In genomic region chr7:55472928-55473725, GRCh38 we compare ENCODE assay signal across 24 cellular contexts.
DNase-seq lines count a peak whose midpoint lies in the region; ATAC-seq, FAIRE-seq and TF ChIP-seq lines count a peak whose summit lies in the region.
"Had no signal": no experiment of that assay in that cellular context is flagged by ENCODE, and none has a peak within 500 bp of the region (broad histone marks: within the 10 kb centered on the region; RNA-seq: fewer than 3 reads in every experiment).

No MANE protein-coding gene starts in this region.

- H3K27ac Mint-ChIP-seq in CD4-positive, CD25-positive, alpha-beta regulatory T cell: peak overlapping the region; percentile 96 to 99 (median 96)
- H3K27ac Mint-ChIP-seq in CD8-positive, alpha-beta T cell: peak overlapping the region; percentile 93
- H3K27ac Mint-ChIP-seq in naive thymus-derived CD8-positive, alpha-beta T cell: peak overlapping the region; percentile 17 to 96 (median 90)
- H3K27ac Mint-ChIP-seq in T-helper 2 cell treated with Interferon-gamma antibody and Interleukin-4, amounts not matched to agents 5 μg/mL and 100 μg/mL, for 36 hours: no peak overlapping the region
- H3K27ac Mint-ChIP-seq: activated naive CD8-positive, alpha-beta T cell treated with anti-CD3 and anti-CD28 coated beads for 36 hours; T-helper 1 cell treated with Interleukin-12 subunit alpha and Interleukin-12 subunit beta and Interleukin-4 antibody, amounts not matched to agents 30 μg/mL and 1 μg/mL, for 36 hours had no signal

- POLR2A ChIA-PET in CD8-positive, alpha-beta T cell (lab: Charles Lee): interaction anchor here (0.6 kb wide), 1 partner anchor 100 kb away, joined by 3 read pairs; the partner anchor contains the start of gene VOPP1
- POLR2A ChIA-PET in GM12878 (lab: Charles Lee): no interaction called here
- POLR2A ChIA-PET in naive thymus-derived CD8-positive, alpha-beta T cell (lab: Charles Lee): no interaction called here

- H4K20me1 ChIP-seq in GM12878 (ENCODE audit: control insufficient read depth, insufficient read depth): no peaks in the 10 kb centered on the region

- H3K27me3 ChIP-seq in CD4-positive, CD25-positive, alpha-beta regulatory T cell (ENCODE audit: control insufficient read depth, insufficient read depth, low read length): no peaks in the 10 kb centered on the region
- no peaks in the 10 kb centered on the region for H3K27me3 ChIP-seq in CD8-positive, alpha-beta T cell (ENCODE audit: insufficient read depth, low read length)
- H3K27me3 ChIP-seq in GM12878 (replicated peaks in 1 of 2; ENCODE audit: control insufficient read depth in 2 of 2, insufficient read depth in 2 of 2, low read length in 1 of 2) (no peaks in the 10 kb centered on the region), upper lobe of left lung (no peaks in the 10 kb centered on the region)
- H3K27me3 ChIP-seq: SJSA1, suprapubic skin had no signal

- TF ChIP-seq CTCF in CD8-positive, alpha-beta T cell (IDR thresholded peaks at IDR 0.05): no peak
- TF ChIP-seq CTCF in GM12878 (IDR thresholded peaks at IDR 0.05 in 2 of 3, conservative IDR thresholded peaks at IDR 0.05 in 1 of 3; ENCODE audit: control insufficient read depth in 2 of 3, extremely low read depth in 1 of 3, insufficient read depth in 1 of 3, low read depth in 3 of 3, low read length in 3 of 3): no peak
- no peak for TF ChIP-seq CTCF in upper lobe of left lung (IDR thresholded peaks at IDR 0.05)

- in situ Hi-C loops in GM12878 (cut with MboI): no loop called here

- 90% methylated on average over 24 of the region's 25 CpGs for WGBS in GM12878 (ENCODE audit: insufficient coverage, insufficient replicate concordance, low lambda C conversion rate, missing lambda C conversion rate)
- WGBS in upper lobe of left lung, 2 donors: 94 to 97% methylated on average over 18 to 23 of the region's 25 CpGs

- H3K4me1 Mint-ChIP-seq in CD4-positive, CD25-positive, alpha-beta regulatory T cell: peaks cover 30 to 85% (median 70%) of the 10 kb centered on the region in 4 donors
- peaks cover 79% of the 10 kb centered on the region for H3K4me1 Mint-ChIP-seq in CD8-positive, alpha-beta T cell (ENCODE audit: low read depth)
- H3K4me1 Mint-ChIP-seq in naive thymus-derived CD8-positive, alpha-beta T cell: peaks cover 48 to 85% (median 80%) of the 10 kb centered on the region in 4 donors
- H3K4me1 Mint-ChIP-seq in T-helper 2 cell treated with Interferon-gamma antibody and Interleukin-4, amounts not matched to agents 5 μg/mL and 100 μg/mL, for 36 hours (ENCODE audit: low read depth): peaks cover 62% of the 10 kb centered on the region

- H3K9ac ChIP-seq in GM12878 (ENCODE audit: control insufficient read depth, insufficient read depth, low read length): no peak overlapping the region

- intact Hi-C loops in CD8-positive, alpha-beta T cell (cut with DNase I, micrococcal nuclease): no loop called here
- intact Hi-C loops in GM12878 (cut with micrococcal nuclease; ENCODE audit: unreplicated experiment): no loop called here

- peaks cover 85% of the 10 kb centered on the region for H3K4me1 ChIP-seq in CD4-positive, CD25-positive, alpha-beta regulatory T cell (ENCODE audit: control insufficient read depth, insufficient read depth, low read length, poor library complexity, severe bottlenecking)
- H3K4me1 ChIP-seq in CD8-positive, alpha-beta T cell (ENCODE audit: insufficient read depth, low read length): peaks cover 80% of the 10 kb centered on the region
- H3K4me1 ChIP-seq in GM12878 (ENCODE audit: control insufficient read depth, insufficient read depth, low read length) (no peaks in the 10 kb centered on the region; the same call in 1 of the 2 replicates), upper lobe of left lung (peaks cover 0 to 3% (median 0%) of the 10 kb centered on the region in 4 donors)

- H3K79me2 ChIP-seq in GM12878 (ENCODE audit: control insufficient read depth, insufficient read depth, low read length): no peaks in the 10 kb centered on the region; the same call in 1 of the 2 replicates

- H3K4me3 ChIP-seq in CD4-positive, CD25-positive, alpha-beta regulatory T cell (ENCODE audit: low read depth, low read length): peak overlapping the region; percentile 13
- no peak overlapping the region for H3K4me3 ChIP-seq in CD8-positive, alpha-beta T cell (ENCODE audit: low read depth, low read length)
- H3K4me3 ChIP-seq in GM12878 (no peak overlapping the region), upper lobe of left lung (no peak overlapping the region)
- H3K4me3 ChIP-seq: psoas muscle, SJSA1, skin epidermis, suprapubic skin had no signal

- CTCF ChIA-PET in CD8-positive, alpha-beta T cell (lab: Charles Lee): no interaction called here
- CTCF ChIA-PET in GM12878 (lab: Yijun Ruan, JAX): no interaction called here

- peaks cover 34% of the 10 kb centered on the region for H3K36me3 Mint-ChIP-seq in CD4-positive, CD25-positive, alpha-beta regulatory T cell
- peaks cover 40% of the 10 kb centered on the region for H3K36me3 Mint-ChIP-seq in CD8-positive, alpha-beta T cell
- H3K36me3 Mint-ChIP-seq in naive thymus-derived CD8-positive, alpha-beta T cell: peaks cover 0 to 9% (median 3%) of the 10 kb centered on the region in 3 donors
- H3K36me3 Mint-ChIP-seq in T-helper 2 cell treated with Interferon-gamma antibody and Interleukin-4, amounts not matched to agents 5 μg/mL and 100 μg/mL, for 36 hours (ENCODE audit: low read depth): peaks cover 26% of the 10 kb centered on the region

- peak in 2 of 3 donors; percentile 18 to 52 for DNase-seq in CD4-positive, CD25-positive, alpha-beta regulatory T cell
- peak in 1 of 7 experiments; percentile 47 for DNase-seq in CD8-positive, alpha-beta T cell
- no peak for DNase-seq in GM12878 (ENCODE audit: low read depth, low spot score)
- peak in 1 of 10 donors; percentile 67 for DNase-seq in naive thymus-derived CD8-positive, alpha-beta T cell
- no peak for DNase-seq in upper lobe of left lung
- DNase-seq in T-helper 2 cell treated with Interferon-gamma antibody and Interleukin-4, amounts not matched to agents 5 μg/mL and 100 μg/mL, for 36 hours (ENCODE audit: low spot score): no peak
- DNase-seq: activated CD4-positive, alpha-beta T cell treated with anti-CD3 and anti-CD28 coated beads for 36 hours; activated naive CD8-positive, alpha-beta T cell treated with anti-CD3 and anti-CD28 coated beads for 36 hours; caudate nucleus; dermis blood vessel endothelial cell; DMS153; GDM1; mammary epithelial cell; NCI-H187 treated with DMSO at 0.1 percent for 48 hours; NCI-H526 treated with DMSO at 0.1 percent for 48 hours; psoas muscle; stimulated activated CD4-positive, alpha-beta T cell treated with anti-CD3 and anti-CD28 coated beads, Interleukin-1b, Interleukin-23, amount 100 ng/mL, for 48 hours had no signal

- SMC1A ChIA-PET in GM12878 (lab: Charles Lee; ENCODE audit: uncharacterized antibody, unreplicated experiment): no interaction called here

- FAIRE-seq in GM12878 (lab: Jason Lieb, UNC): no peak
- FAIRE-seq: astrocyte had no signal

- H3K4me3 Mint-ChIP-seq in CD4-positive, CD25-positive, alpha-beta regulatory T cell: peak overlapping the region; percentile 44 to 88 (median 78)
- H3K4me3 Mint-ChIP-seq in CD8-positive, alpha-beta T cell: no peak overlapping the region
- peak overlapping the region in 4 of 10 donors; percentile 45 to 84 (median 74) for H3K4me3 Mint-ChIP-seq in naive thymus-derived CD8-positive, alpha-beta T cell
- H3K4me3 Mint-ChIP-seq in T-helper 2 cell treated with Interferon-gamma antibody and Interleukin-4, amounts not matched to agents 5 μg/mL and 100 μg/mL, for 36 hours: no peak overlapping the region
- H3K4me3 Mint-ChIP-seq: activated CD4-positive, alpha-beta T cell treated with anti-CD3 and anti-CD28 coated beads for 36 hours; activated naive CD8-positive, alpha-beta T cell treated with anti-CD3 and anti-CD28 coated beads for 36 hours; CD14-positive monocyte had no signal

- peak; percentile 34; the same call in 1 of the 2 replicates for TF ChIP-seq POLR2A in GM12878 (IDR thresholded peaks at IDR 0.05; ENCODE audit: low read depth, low read length)
- no peak for TF ChIP-seq POLR2A in upper lobe of left lung (IDR thresholded peaks at IDR 0.05)

- RAD21 ChIA-PET in GM12878 (lab: Charles Lee; ENCODE audit: unreplicated experiment): no interaction called here

- peak overlapping the region; percentile 49 for H3K27ac ChIP-seq in CD4-positive, CD25-positive, alpha-beta regulatory T cell (ENCODE audit: insufficient read depth, low read length, poor library complexity, severe bottlenecking)
- no peak overlapping the region for H3K27ac ChIP-seq in CD8-positive, alpha-beta T cell (ENCODE audit: low read depth, low read length)
- H3K27ac ChIP-seq in GM12878 (ENCODE audit: control insufficient read depth, insufficient read depth) (no peak overlapping the region), upper lobe of left lung (no peak overlapping the region)
- H3K27ac ChIP-seq: psoas muscle, SJSA1, skin epidermis, suprapubic skin had no signal

- no TSS peak for BruUV-seq in GM12878 (replicated peaks; lab: Mats Ljungman, UMichigan)

- H3K9me3 ChIP-seq in CD4-positive, CD25-positive, alpha-beta regulatory T cell (ENCODE audit: control insufficient read depth in 2 of 2, low read length in 2 of 2): no peaks in the 10 kb centered on the region
- H3K9me3 ChIP-seq in CD8-positive, alpha-beta T cell (ENCODE audit: low read length): no peaks in the 10 kb centered on the region
- H3K9me3 ChIP-seq in GM12878 (replicated peaks; ENCODE audit: control insufficient read depth, insufficient read depth, low read length): no peaks in the 10 kb centered on the region
- H3K9me3 ChIP-seq in upper lobe of left lung: no peaks in the 10 kb centered on the region
- H3K9me3 ChIP-seq: psoas muscle, SJSA1, suprapubic skin had no signal

- H2AFZ ChIP-seq in GM12878 (ENCODE audit: control insufficient read depth, low read depth, low read length): no peak overlapping the region

- H3K9me3 Mint-ChIP-seq in CD4-positive, CD25-positive, alpha-beta regulatory T cell: no peaks in the 10 kb centered on the region
- no peaks in the 10 kb centered on the region for H3K9me3 Mint-ChIP-seq in CD8-positive, alpha-beta T cell
- H3K9me3 Mint-ChIP-seq in naive thymus-derived CD8-positive, alpha-beta T cell: no peaks in the 10 kb centered on the region
- H3K9me3 Mint-ChIP-seq in T-helper 2 cell treated with Interferon-gamma antibody and Interleukin-4, amounts not matched to agents 5 μg/mL and 100 μg/mL, for 36 hours: no peaks in the 10 kb centered on the region
- H3K9me3 Mint-ChIP-seq: activated naive CD8-positive, alpha-beta T cell treated with anti-CD3 and anti-CD28 coated beads for 36 hours; T-helper 1 cell treated with Interleukin-12 subunit alpha and Interleukin-12 subunit beta and Interleukin-4 antibody, amounts not matched to agents 30 μg/mL and 1 μg/mL, for 36 hours had no signal

- ATAC-seq in CD4-positive, CD25-positive, alpha-beta regulatory T cell (ENCODE audit: low read depth in 2 of 2): no peak
- ATAC-seq in CD8-positive, alpha-beta T cell: no peak
- ATAC-seq in GM12878: no peak; the same call in 2 of the 3 replicates
- ATAC-seq in naive thymus-derived CD8-positive, alpha-beta T cell: peak; percentile 7 to 23
- ATAC-seq in GM18873 (IDR thresholded peaks at IDR 0.05; ENCODE audit: low FRiP score, unreplicated experiment): no peak
- no peak for ATAC-seq in upper lobe of left lung (ENCODE audit: low FRiP score in 2 of 2)
- ATAC-seq: activated CD4-positive, alpha-beta T cell treated with anti-CD3 and anti-CD28 coated beads for 36 hours; psoas muscle had no signal

- no peak overlapping the region for H3K4me2 ChIP-seq in GM12878 (ENCODE audit: control insufficient read depth, insufficient read depth)

- TF ChIP-seq EP300 in GM12878 (IDR thresholded peaks at IDR 0.05; ENCODE audit: borderline replicate concordance in 1 of 2, control insufficient read depth in 1 of 2, low read depth in 2 of 2, low read length in 2 of 2) (no peak), upper lobe of left lung (IDR thresholded peaks at IDR 0.05) (no peak)

- no peak for TF ChIP-seq RAD21 in GM12878 (IDR thresholded peaks at IDR 0.05; ENCODE audit: insufficient read depth, low read depth, low read length)

- peaks cover 13% of the 10 kb centered on the region for H3K36me3 ChIP-seq in CD4-positive, CD25-positive, alpha-beta regulatory T cell (ENCODE audit: control insufficient read depth, insufficient read depth, low read length)
- H3K36me3 ChIP-seq in CD8-positive, alpha-beta T cell (ENCODE audit: insufficient read depth, low read length): no peaks in the 10 kb centered on the region
- H3K36me3 ChIP-seq in GM12878 (ENCODE audit: control insufficient read depth in 2 of 2, insufficient read depth in 2 of 2, low read length in 1 of 2): peaks cover 24 to 41% of the 10 kb centered on the region in 2 experiments
- H3K36me3 ChIP-seq in upper lobe of left lung: peaks cover 0 to 6% (median 0%) of the 10 kb centered on the region in 4 donors

- H3K27me3 Mint-ChIP-seq in CD4-positive, CD25-positive, alpha-beta regulatory T cell: no peaks in the 10 kb centered on the region
- no peaks in the 10 kb centered on the region for H3K27me3 Mint-ChIP-seq in CD8-positive, alpha-beta T cell (ENCODE audit: low read depth)
- no peaks in the 10 kb centered on the region for H3K27me3 Mint-ChIP-seq in naive thymus-derived CD8-positive, alpha-beta T cell
- H3K27me3 Mint-ChIP-seq in T-helper 2 cell treated with Interferon-gamma antibody and Interleukin-4, amounts not matched to agents 5 μg/mL and 100 μg/mL, for 36 hours (ENCODE audit: low read depth): no peaks in the 10 kb centered on the region
- H3K27me3 Mint-ChIP-seq: activated CD4-positive, alpha-beta T cell treated with anti-CD3 and anti-CD28 coated beads for 36 hours; activated naive CD8-positive, alpha-beta T cell treated with anti-CD3 and anti-CD28 coated beads for 36 hours had no signal

Comparison
In these comparisons a context has a peak if more than half of its experiments do, and no peak if none do; other contexts are left out.
1. ATAC-seq: peak in naive thymus-derived CD8-positive, alpha-beta T cell (2 of 2); none in CD4-positive, CD25-positive, alpha-beta regulatory T cell (0 of 2), CD8-positive, alpha-beta T cell (single experiment), GM12878 (single experiment), GM18873 (single experiment) and upper lobe of left lung (0 of 2).
2. DNase-seq: peak in CD4-positive, CD25-positive, alpha-beta regulatory T cell (2 of 3); none in GM12878 (single experiment), upper lobe of left lung (0 of 2) and T-helper 2 cell treated with Interferon-gamma antibody and Interleukin-4, amounts not matched to agents 5 μg/mL and 100 μg/mL, for 36 hours (single experiment).
3. H3K4me3 Mint-ChIP-seq: peak in CD4-positive, CD25-positive, alpha-beta regulatory T cell (4 of 4); none in CD8-positive, alpha-beta T cell (single experiment) and T-helper 2 cell treated with Interferon-gamma antibody and Interleukin-4, amounts not matched to agents 5 μg/mL and 100 μg/mL, for 36 hours (single experiment).